In the genomic region with DNA sequence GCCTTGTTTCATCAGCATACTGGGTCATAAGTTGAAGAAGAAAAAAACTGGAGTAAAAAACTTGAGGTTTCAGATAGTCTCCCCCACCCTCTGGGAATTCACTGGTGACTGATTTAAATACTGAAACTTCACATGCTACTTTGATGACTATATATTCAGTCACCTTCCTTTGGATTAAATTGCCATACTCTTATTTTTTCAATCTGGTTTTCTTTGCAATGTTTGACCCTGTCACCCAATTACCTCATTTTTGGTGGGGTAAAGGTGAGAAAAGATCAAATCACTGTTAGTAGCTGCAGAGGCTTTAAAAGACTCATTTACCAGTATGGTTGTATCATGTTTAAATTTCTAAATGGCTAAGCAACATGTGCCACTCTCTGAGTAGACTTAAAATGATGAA, we compare ENCODE assay signal across 10 cellular contexts.
DNase-seq lines count a peak whose midpoint lies in the region; ATAC-seq lines count a peak whose summit lies in the region.
"Had no signal": no experiment of that assay in that cellular context is flagged by ENCODE, and none has a peak within 500 bp of the region (broad histone marks: within the 10 kb centered on the region; RNA-seq: fewer than 3 reads in every experiment).

No MANE protein-coding gene starts in this region.

- no peak overlapping the region for H3K9ac ChIP-seq in GM23248

- H3K4me3 Mint-ChIP-seq in stimulated activated effector memory CD8-positive, alpha-beta T cell treated with anti-CD3 and anti-CD28 coated beads, Interleukin-12 subunit alpha, Interleukin-12 subunit beta, amount 100 ng/mL, for 72 hours, result no peak overlapping the region
- H3K4me3 Mint-ChIP-seq: activated naive CD4-positive, alpha-beta T cell treated with anti-CD3 and anti-CD28 coated beads, Interleukin-2, amount 10 ng/mL, durations not matched to agents 7 days and 5 days had no signal

- H4K20me1 ChIP-seq in GM23248 (ENCODE audit: insufficient read depth), result no peaks in the 10 kb centered on the region

- in situ Hi-C loops in GM23248 (cut with MboI), result no loop called here
- in situ Hi-C loops in KBM-7 (cut with MboI; ENCODE audit: low pct_unique_long_range_greater_than_20kb, low sequenced_read_pairs), result no loop called here

- H3K79me2 ChIP-seq in GM23248 (ENCODE audit: insufficient read depth), result no peaks in the 10 kb centered on the region

- H3K4me2 ChIP-seq in GM23248 (ENCODE audit: unreplicated experiment), result peak overlapping the region; percentile 23

- no peaks in the 10 kb centered on the region for H3K36me3 ChIP-seq in GM23248 (ENCODE audit: low read depth)
- H3K36me3 ChIP-seq: suprapubic skin had no signal

- H3K9me3 ChIP-seq in GM23248 (ENCODE audit: low read depth), result no peaks in the 10 kb centered on the region

- H3K9me3 Mint-ChIP-seq in stimulated activated effector memory CD8-positive, alpha-beta T cell treated with anti-CD3 and anti-CD28 coated beads, Interleukin-12 subunit alpha, Interleukin-12 subunit beta, amount 100 ng/mL, for 72 hours, result peaks cover 5% of the 10 kb centered on the region

- no peaks in the 10 kb centered on the region for H3K36me3 Mint-ChIP-seq in stimulated activated effector memory CD8-positive, alpha-beta T cell treated with anti-CD3 and anti-CD28 coated beads, Interleukin-12 subunit alpha, Interleukin-12 subunit beta, amount 100 ng/mL, for 72 hours
- H3K36me3 Mint-ChIP-seq: activated naive CD4-positive, alpha-beta T cell treated with anti-CD3 and anti-CD28 coated beads, Interleukin-2, amount 10 ng/mL, durations not matched to agents 7 days and 5 days had no signal

- no peak overlapping the region for H3K27ac ChIP-seq in GM23248
- H3K27ac ChIP-seq: suprapubic skin had no signal

- H3K4me3 ChIP-seq in GM23248, result no peak overlapping the region
- H3K4me3 ChIP-seq: suprapubic skin had no signal

- no peaks in the 10 kb centered on the region for H3K4me1 Mint-ChIP-seq in stimulated activated effector memory CD8-positive, alpha-beta T cell treated with anti-CD3 and anti-CD28 coated beads, Interleukin-12 subunit alpha, Interleukin-12 subunit beta, amount 100 ng/mL, for 72 hours
- H3K4me1 Mint-ChIP-seq: activated naive CD4-positive, alpha-beta T cell treated with anti-CD3 and anti-CD28 coated beads, Interleukin-2, amount 10 ng/mL, durations not matched to agents 7 days and 5 days had no signal

- ATAC-seq in GM19035 (IDR thresholded peaks at IDR 0.05; ENCODE audit: unreplicated experiment) (peak; percentile 86), HG03378 (IDR thresholded peaks at IDR 0.05; ENCODE audit: unreplicated experiment) (peak; percentile 95)
- ATAC-seq in stimulated activated effector memory CD8-positive, alpha-beta T cell treated with anti-CD3 and anti-CD28 coated beads, Interleukin-12 subunit alpha, Interleukin-12 subunit beta, amount 100 ng/mL, for 72 hours, result peak; percentile 75

- no peak overlapping the region for H3K27ac Mint-ChIP-seq in stimulated activated effector memory CD8-positive, alpha-beta T cell treated with anti-CD3 and anti-CD28 coated beads, Interleukin-12 subunit alpha, Interleukin-12 subunit beta, amount 100 ng/mL, for 72 hours
- H3K27ac Mint-ChIP-seq: activated naive CD4-positive, alpha-beta T cell treated with anti-CD3 and anti-CD28 coated beads, Interleukin-2, amount 10 ng/mL, durations not matched to agents 7 days and 5 days had no signal

- peaks cover 8% of the 10 kb centered on the region; the same call in 1 of the 2 replicates for H3F3A ChIP-seq in GM23248 (ENCODE audit: insufficient read depth)

- DNase-seq in GM23248 (peak; percentile 64), HUDEP-2 (lab: John Stamatoyannopoulos, UW; ENCODE audit: unreplicated experiment in 76 of 76) (no peak), KBM-7 (no peak)
- no peak for DNase-seq in stimulated activated effector memory CD8-positive, alpha-beta T cell treated with anti-CD3 and anti-CD28 coated beads, Interleukin-12 subunit alpha, Interleukin-12 subunit beta, amount 100 ng/mL, for 72 hours (ENCODE audit: low spot score in 2 of 2)
- no peak for DNase-seq in activated CD4-positive, alpha-beta T cell treated with anti-CD3 and anti-CD28 coated beads, Interleukin-2, amount 50 U/mL, for 4 hours
- DNase-seq: activated naive CD4-positive, alpha-beta T cell treated with anti-CD3 and anti-CD28 coated beads, Interleukin-2, amount 10 ng/mL, durations not matched to agents 7 days and 5 days; GOT3 had no signal

- 0 out of 2 replicates have a peak overlapping the region, but pooled peaks have one; percentile 7 for H2AFZ ChIP-seq in GM23248

- no peaks in the 10 kb centered on the region for H3K27me3 ChIP-seq in GM23248 (replicated peaks; ENCODE audit: insufficient read depth)
- H3K27me3 ChIP-seq: suprapubic skin had no signal

- H3K9me2 ChIP-seq in GM23248 (ENCODE audit: insufficient read depth), result no peaks in the 10 kb centered on the region

- H3K4me1 ChIP-seq in GM23248 (ENCODE audit: insufficient read depth), result peaks cover 22% of the 10 kb centered on the region
- H3K4me1 ChIP-seq: suprapubic skin had no signal
